ENCODE assay signal across 19 cellular contexts in genomic region chr2:194087089-194087488, GRCh38.
DNase-seq lines count a peak whose midpoint lies in the region; ATAC-seq and TF ChIP-seq lines count a peak whose summit lies in the region.
"Had no signal": no experiment of that assay in that cellular context is flagged by ENCODE, and none has a peak within 500 bp of the region (broad histone marks: within the 10 kb centered on the region; RNA-seq: fewer than 3 reads in every experiment).

No MANE protein-coding gene starts in this region.

- H3K79me2 ChIP-seq in GM23338 (replicated peaks; ENCODE audit: insufficient read depth): no peaks in the 10 kb centered on the region

- H3K9me2 ChIP-seq in GM23338 (ENCODE audit: insufficient read depth): no peaks in the 10 kb centered on the region

- in situ Hi-C loops in HAP-1 (cut with MboI; ENCODE audit: low sequenced_read_pairs): no loop called here

- no peaks in the 10 kb centered on the region for H3K9me3 ChIP-seq in HAP-1
- H3K9me3 ChIP-seq: neutrophil, transverse colon had no signal

- TF ChIP-seq CTCF in GM12865 (IDR thresholded peaks at IDR 0.05; ENCODE audit: insufficient read depth, low read depth, low read length, missing control alignments) (no peak), GM23338 (conservative IDR thresholded peaks at IDR 0.05; ENCODE audit: low read depth in 2 of 2) (no peak)

- H3K4me3 ChIP-seq in GM12865 (ENCODE audit: low read depth, low read length): no peak overlapping the region
- no peak overlapping the region for H3K4me3 ChIP-seq in GM23338
- H3K4me3 ChIP-seq in HAP-1: no peak overlapping the region
- H3K4me3 ChIP-seq: heart left ventricle, transverse colon had no signal

- H3K4me2 ChIP-seq in GM23338: no peak overlapping the region

- no peak for ATAC-seq in GM23338
- no peak for ATAC-seq in activated T-helper 17 cell treated with anti-CD3 and anti-CD28 coated beads, Interleukin-2, amount 50 U/mL, for 72 hours (replicated peaks)
- ATAC-seq: heart left ventricle had no signal

- no peak overlapping the region for H3K4me3 Mint-ChIP-seq in GM23338
- no peak overlapping the region for H3K4me3 Mint-ChIP-seq in activated T-helper 17 cell treated with anti-CD3 and anti-CD28 coated beads, Interleukin-2, amount 50 U/mL, for 72 hours
- H3K4me3 Mint-ChIP-seq: activated naive CD8-positive, alpha-beta T cell; CD4-positive, CD25-positive, alpha-beta regulatory T cell had no signal

- no peaks in the 10 kb centered on the region for H3F3A ChIP-seq in GM23338 (replicated peaks; ENCODE audit: low read depth)

- peaks cover 14% of the 10 kb centered on the region; the same call in 2 of the 3 replicates for H3K4me1 Mint-ChIP-seq in GM23338
- H3K4me1 Mint-ChIP-seq in activated T-helper 17 cell treated with anti-CD3 and anti-CD28 coated beads, Interleukin-2, amount 50 U/mL, for 72 hours: no peaks in the 10 kb centered on the region
- H3K4me1 Mint-ChIP-seq: CD4-positive, CD25-positive, alpha-beta regulatory T cell had no signal

- H3K36me3 ChIP-seq in GM23338 (ENCODE audit: insufficient read depth) (peaks cover 3% of the 10 kb centered on the region; the same call in 1 of the 2 replicates), HAP-1 (replicated peaks) (no peaks in the 10 kb centered on the region)
- H3K36me3 ChIP-seq: heart left ventricle, neutrophil, transverse colon had no signal

- H3K4me1 ChIP-seq in GM23338 (ENCODE audit: insufficient read depth): peaks cover 18% of the 10 kb centered on the region; the same call in 1 of the 2 replicates
- H3K4me1 ChIP-seq in HAP-1: no peaks in the 10 kb centered on the region; the same call in none of the 2 replicates
- H3K4me1 ChIP-seq: heart left ventricle, transverse colon had no signal

- no peaks in the 10 kb centered on the region for H3K27me3 Mint-ChIP-seq in GM23338 (ENCODE audit: insufficient read depth, low read depth, poor library complexity)
- H3K27me3 Mint-ChIP-seq in activated T-helper 17 cell treated with anti-CD3 and anti-CD28 coated beads, Interleukin-2, amount 50 U/mL, for 72 hours: no peaks in the 10 kb centered on the region
- H3K27me3 Mint-ChIP-seq: activated naive CD8-positive, alpha-beta T cell; CD4-positive, CD25-positive, alpha-beta regulatory T cell had no signal

- H3K36me3 Mint-ChIP-seq in GM23338 (ENCODE audit: low read depth): peaks cover 3% of the 10 kb centered on the region; the same call in 1 of the 3 replicates
- H3K36me3 Mint-ChIP-seq in activated T-helper 17 cell treated with anti-CD3 and anti-CD28 coated beads, Interleukin-2, amount 50 U/mL, for 72 hours (ENCODE audit: low read depth): no peaks in the 10 kb centered on the region
- H3K36me3 Mint-ChIP-seq: activated naive CD8-positive, alpha-beta T cell; CD4-positive, CD25-positive, alpha-beta regulatory T cell had no signal

- DNase-seq in GM12865 (ENCODE audit: low read depth) (peak; percentile 26), GM23338 (ENCODE audit: low spot score) (no peak), NCI-H446 treated with DMSO at 0.1 percent for 48 hours (lab: John Stamatoyannopoulos, UW) (peak; percentile 98), myocyte (ENCODE audit: low read depth) (peak; percentile 62), NCI-H1930 (lab: John Stamatoyannopoulos, UW) (no peak), HAP-1 (ENCODE audit: low spot score in 2 of 2) (no peak)
- DNase-seq: activated CD4-positive, alpha-beta T cell treated with anti-CD3 and anti-CD28 coated beads, Interleukin-2, amount 50 U/mL, for 48 hours; activated CD4-positive, CD25-positive, alpha-beta regulatory T cell; activated CD8-positive, alpha-beta memory T cell treated with anti-CD3 and anti-CD28 coated beads, Interleukin-2, amount 50 U/mL, for 48 hours; CD4-positive, CD25-positive, alpha-beta regulatory T cell; heart left ventricle; MM.1S; NCI-H1417 treated with DMSO at 0.1 percent for 48 hours; NCI-H774; OCI-M1; transverse colon had no signal

- H3K27me3 ChIP-seq in GM23338 (ENCODE audit: insufficient read depth) (no peaks in the 10 kb centered on the region), HAP-1 (ENCODE audit: low read depth) (no peaks in the 10 kb centered on the region)
- H3K27me3 ChIP-seq: heart left ventricle, neutrophil, transverse colon had no signal

- H3K27ac ChIP-seq in GM23338 (ENCODE audit: low read depth): no peak overlapping the region
- H3K27ac ChIP-seq: heart left ventricle, neutrophil, transverse colon had no signal

- no peak overlapping the region for H3K27ac Mint-ChIP-seq in GM23338
- no peak overlapping the region for H3K27ac Mint-ChIP-seq in activated T-helper 17 cell treated with anti-CD3 and anti-CD28 coated beads, Interleukin-2, amount 50 U/mL, for 72 hours
- H3K27ac Mint-ChIP-seq: activated naive CD8-positive, alpha-beta T cell; CD4-positive, CD25-positive, alpha-beta regulatory T cell had no signal

- H3K9me3 Mint-ChIP-seq in GM23338: peaks cover 5% of the 10 kb centered on the region; the same call in 2 of the 3 replicates
- H3K9me3 Mint-ChIP-seq in activated T-helper 17 cell treated with anti-CD3 and anti-CD28 coated beads, Interleukin-2, amount 50 U/mL, for 72 hours: no peaks in the 10 kb centered on the region

- H4K20me1 ChIP-seq in GM23338 (replicated peaks; ENCODE audit: insufficient read depth): no peaks in the 10 kb centered on the region

- peak overlapping the region; percentile 48; the same call in 1 of the 2 replicates for H2AFZ ChIP-seq in GM23338

TF ChIP-seq in GM23338, 12 proteins besides CTCF, POLR2A, EP300 and RAD21:
- TF ChIP-seq EZH2 (IDR thresholded peaks at IDR 0.05; ENCODE audit: low read depth, unreplicated experiment): no peak
- TF ChIP-seq STAT1 (IDR thresholded peaks at IDR 0.05; ENCODE audit: unreplicated experiment): no peak
- no peak for TF ChIP-seq CREB1 (CRISPR knock-in tag; IDR thresholded peaks at IDR 0.05; ENCODE audit: low read depth)
- no peak for TF ChIP-seq ZNF114 (CRISPR knock-in tag; IDR thresholded peaks at IDR 0.05)

Comparison
In these comparisons a context has a peak if more than half of its experiments do, and no peak if none do; other contexts are left out.
1. DNase-seq: peak in GM12865 (single experiment), NCI-H446 treated with DMSO at 0.1 percent for 48 hours (single experiment) and myocyte (single experiment); none in GM23338 (single experiment), NCI-H1930 (0 of 2) and HAP-1 (0 of 2).